In genomic region chr1:172203135-172203823, GRCh38 we compare ENCODE assay signal across 17 cellular contexts.
DNase-seq lines count a peak whose midpoint lies in the region; ATAC-seq, FAIRE-seq and TF ChIP-seq lines count a peak whose summit lies in the region.
"Had no signal": no experiment of that assay in that cellular context is flagged by ENCODE, and none has a peak within 500 bp of the region (broad histone marks: within the 10 kb centered on the region; RNA-seq: fewer than 3 reads in every experiment).

No MANE protein-coding gene starts in this region.

- FAIRE-seq in pancreas (lab: Jason Lieb, UNC), result peak; percentile 17
- FAIRE-seq: GM12892 had no signal

- H3K27me3 ChIP-seq in colonic mucosa, result no peaks in the 10 kb centered on the region
- H3K27me3 ChIP-seq in pancreas, result no peaks in the 10 kb centered on the region
- H3K27me3 ChIP-seq: foreskin keratinocyte had no signal

- intact Hi-C loops in colonic mucosa (cut with DNase I) (no loop called here), pancreas (cut with DNase I) (no loop called here)

- DNase-seq in HCEC 1CT (peak; percentile 69), NCI-H526 treated with DMSO at 0.1 percent for 48 hours (lab: John Stamatoyannopoulos, UW) (peak; percentile 51), colonic mucosa (peak; percentile 18), pancreas (no peak), SW 1271 (lab: John Stamatoyannopoulos, UW) (no peak), germinal center (ENCODE audit: low spot score) (no peak)
- DNase-seq in stimulated activated naive CD4-positive, alpha-beta T cell treated with Interleukin-2 at 50 U/mL for 16 hours (lab: John Stamatoyannopoulos, UW), result no peak
- DNase-seq: activated CD4-positive, CD25-positive, alpha-beta regulatory T cell treated with anti-CD3 and anti-CD28 coated beads, Interleukin-2, amount 50 U/mL, for 72 hours; activated gamma-delta T cell; Caco-2; cerebellar nuclear complex; foreskin keratinocyte; left ventricle myocardium superior; NCI-H82; SK-N-SH; stimulated activated CD4-positive, alpha-beta T cell treated with anti-CD3 and anti-CD28 coated beads, Interleukin-1b, Interleukin-23, amount 100 ng/mL, for 48 hours had no signal

- H3K4me3 ChIP-seq in colonic mucosa, result no peak overlapping the region
- H3K4me3 ChIP-seq in pancreas, result no peak overlapping the region

- TF ChIP-seq CTCF in colonic mucosa (IDR thresholded peaks at IDR 0.05), result no peak
- TF ChIP-seq CTCF in pancreas (IDR thresholded peaks at IDR 0.05), result no peak

- H3K9me3 ChIP-seq in colonic mucosa (no peaks in the 10 kb centered on the region), pancreas (no peaks in the 10 kb centered on the region)

- no peak overlapping the region for H3K9ac ChIP-seq in colonic mucosa (ENCODE audit: low read depth in 2 of 2, low read length in 2 of 2)
- H3K9ac ChIP-seq: SK-N-SH had no signal

- H3K36me3 ChIP-seq in colonic mucosa (no peaks in the 10 kb centered on the region), pancreas (no peaks in the 10 kb centered on the region)

- 78 to 83% methylated on average over 8 of the region's 8 CpGs for WGBS in pancreas, 2 donors

- H3K27ac ChIP-seq in colonic mucosa (no peak overlapping the region), pancreas (no peak overlapping the region)
- H3K27ac ChIP-seq: foreskin keratinocyte had no signal

- H3K4me1 ChIP-seq in colonic mucosa (no peaks in the 10 kb centered on the region), pancreas (no peaks in the 10 kb centered on the region)
- H3K4me1 ChIP-seq: Caco-2, foreskin keratinocyte had no signal

- ATAC-seq in pancreas, result no peak
- ATAC-seq: foreskin keratinocyte, left ventricle myocardium superior had no signal

Comparison
In these comparisons a context has a peak if more than half of its experiments do, and no peak if none do; other contexts are left out.
1. DNase-seq: peak in HCEC 1CT (single experiment), NCI-H526 treated with DMSO at 0.1 percent for 48 hours (single experiment) and colonic mucosa (single experiment); none in pancreas (0 of 6), SW 1271 (0 of 2), stimulated activated naive CD4-positive, alpha-beta T cell treated with Interleukin-2 at 50 U/mL for 16 hours (single experiment) and germinal center (single experiment).